Comparison of ENCODE assay signal across 7 cellular contexts in genomic region chr2:190627881-190628412, GRCh38. TPM values are rescaled to one million over a fixed set of nuclear protein-coding genes. Genes with fewer than 3 reads are reported as not detected.
A peak's percentile ranks its signal among the peaks of the same experiment; 100 is the strongest.
DNase-seq lines count a peak whose midpoint lies in the region; FAIRE-seq and TF ChIP-seq lines count a peak whose summit lies in the region.

No MANE protein-coding gene starts in this region.

- no peaks in the 10 kb centered on the region for H3K27me3 ChIP-seq in small intestine (ENCODE audit: control insufficient read depth in 2 of 2, insufficient read depth in 2 of 2, low read length in 2 of 2)

- DNase-seq in GM13976 (ENCODE audit: low spot score) (peak; percentile 65), HFF-Myc (ENCODE audit: extremely low read depth, low read depth) (no peak), NCI-H2171 treated with DMSO at 0.1 percent for 48 hours (lab: John Stamatoyannopoulos, UW) (peak; percentile 72), hypothalamus (lab: John Stamatoyannopoulos, UW) (peak in 34 of 51 donors; percentile 4 to 87 (median 32)), small intestine (peak; percentile 25), putamen (ENCODE audit: low spot score) (no peak)

- H3K27ac ChIP-seq in angular gyrus (ENCODE audit: low read depth, low read length): peak overlapping the region; percentile 84
- peak overlapping the region in 1 of 2 donors; percentile 8 for H3K27ac ChIP-seq in small intestine (ENCODE audit: low read depth in 1 of 2, low read length in 1 of 2)

- FAIRE-seq in small intestine (lab: Jason Lieb, UNC): no peak

- no peaks in the 10 kb centered on the region for H3K4me1 ChIP-seq in small intestine (ENCODE audit: control insufficient read depth in 2 of 2, insufficient read depth in 1 of 2, low read depth in 1 of 2, low read length in 1 of 2)

- WGBS in small intestine, 3 donors: 7 to 12% (median 11%) methylated on average over 21 to 22 of the region's 22 CpGs

- in situ Hi-C loops in GM13976 (cut with MboI; ENCODE audit: low sequenced_read_pairs, unreplicated experiment): no loop called here

- TF ChIP-seq CTCF in GM13976 (IDR thresholded peaks at IDR 0.05; ENCODE audit: borderline replicate concordance, control extremely low read depth, extremely low read depth, insufficient read depth, missing control alignments) (no peak), HFF-Myc (IDR thresholded peaks at IDR 0.05; ENCODE audit: low read depth, low read length, missing control alignments) (no peak)

- H3K36me3 ChIP-seq in small intestine (ENCODE audit: control insufficient read depth in 2 of 2, insufficient read depth in 2 of 2, low read length in 2 of 2): no peaks in the 10 kb centered on the region

- H3K4me3 ChIP-seq in HFF-Myc (replicated peaks; ENCODE audit: low read depth, low read length) (peak overlapping the region; percentile 20), small intestine (ENCODE audit: low read depth in 1 of 2, low read length in 2 of 2) (peak overlapping the region in 1 of 2 donors; percentile 35)

- H3K9me3 ChIP-seq in small intestine (ENCODE audit: control insufficient read depth, low read depth): no peaks in the 10 kb centered on the region

RNA-seq across cellular contexts. Expression of gene NAB1, which starts 20.9 kb away (rescaled TPM):
- polyA plus RNA-seq in small intestine: 10 to 100 TPM in 2 of 3 donors, 1 to 10 TPM in 1; 5.1 to 12.9 (median 10.3) TPM

Comparison
In these comparisons a context has a peak if more than half of its experiments do, and no peak if none do; other contexts are left out.
1. DNase-seq: peak in GM13976 (single experiment), NCI-H2171 treated with DMSO at 0.1 percent for 48 hours (single experiment), hypothalamus (34 of 51) and small intestine (single experiment); none in HFF-Myc (single experiment) and putamen (single experiment).